In the genomic region with DNA sequence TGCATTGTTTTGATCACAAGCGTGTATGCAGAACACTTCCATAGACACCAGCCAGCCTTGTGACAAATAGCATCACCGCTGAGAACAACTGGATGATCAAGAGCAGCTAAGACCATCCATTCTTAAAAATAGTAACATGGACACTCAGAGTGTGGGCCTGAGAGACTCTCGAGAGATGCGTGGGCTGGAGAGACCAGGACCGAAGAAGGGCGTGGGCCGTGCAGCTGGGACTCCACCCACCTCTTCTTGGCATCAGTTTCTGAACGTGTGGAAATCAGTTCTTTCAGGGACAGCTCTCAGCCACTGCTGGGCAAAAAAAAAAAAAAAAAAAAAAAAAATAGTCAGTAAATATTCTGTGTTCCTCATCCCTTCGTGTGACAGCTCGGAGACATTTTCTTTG, we compare ENCODE assay signal across 7 cellular contexts.
"Had no signal": no experiment of that assay in that cellular context is flagged by ENCODE, and none has a peak within 500 bp of the region (broad histone marks: within the 10 kb centered on the region; RNA-seq: fewer than 3 reads in every experiment).

No MANE protein-coding gene starts in this region.

- H3K36me3 Mint-ChIP-seq: IgD-negative memory B cell had no signal

- H3K27ac Mint-ChIP-seq: GM23338, HFFc6, IgD-negative memory B cell had no signal

- DNase-seq: H9, HCEC 1CT, HFFc6 had no signal

- H3K27ac ChIP-seq: HL-60 had no signal

- H3K4me3 Mint-ChIP-seq: GM23338, H9, HFFc6, IgD-negative memory B cell had no signal

- ATAC-seq: GM23338, HepG2 had no signal

- H3K4me3 ChIP-seq: GM23338 had no signal

- H3K27me3 Mint-ChIP-seq: IgD-negative memory B cell had no signal

- H3K9me3 Mint-ChIP-seq: GM23338, H9 had no signal

- H3K4me1 Mint-ChIP-seq: IgD-negative memory B cell had no signal
